ENCODE assay signal across 1 cellular context in the genomic region with DNA sequence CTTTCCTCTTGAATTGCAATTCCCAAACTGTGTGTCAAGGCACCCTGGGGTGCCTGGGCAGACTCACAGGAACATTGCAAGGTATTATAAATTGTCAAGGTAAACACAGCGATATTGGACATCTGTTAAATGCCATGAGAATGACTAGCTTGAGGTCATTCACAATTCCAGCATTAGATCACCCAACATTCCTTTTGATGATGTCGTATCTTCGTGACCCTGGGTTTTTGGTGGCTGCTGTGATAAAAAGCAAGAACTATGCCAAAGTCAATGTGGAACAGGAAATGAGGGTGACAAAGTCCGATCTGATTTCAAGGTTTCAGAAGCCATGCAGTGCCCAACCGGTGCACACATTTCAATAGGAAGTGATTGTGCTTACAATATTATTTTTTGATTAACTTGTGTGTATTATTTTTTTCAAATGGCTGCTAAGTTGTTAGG.
TF ChIP-seq lines count a peak whose summit lies in the region.

No MANE protein-coding gene starts in this region.

TF ChIP-seq in HEK293, 187 proteins besides CTCF, POLR2A, EP300 and RAD21 (continued from another document and continues in another):
- 0 out of 2 replicates have a peak, but pooled peaks have one; percentile 33 for TF ChIP-seq PATZ1 (tag by site-specific recombination; IDR thresholded peaks at IDR 0.05)
- TF ChIP-seq ZBTB7A (tag by site-specific recombination; IDR thresholded peaks at IDR 0.05; ENCODE audit: low read depth) = 0 out of 2 replicates have a peak, but pooled peaks have one; percentile 21
- TF ChIP-seq ZNF202 (tag by site-specific recombination; IDR thresholded peaks at IDR 0.05; ENCODE audit: borderline replicate concordance) = no peak
- no peak for TF ChIP-seq ZNF354C (tag by site-specific recombination; IDR thresholded peaks at IDR 0.05; ENCODE audit: borderline replicate concordance, low read depth)
- no peak for TF ChIP-seq ZNF585B (tag by site-specific recombination; IDR thresholded peaks at IDR 0.05)
- TF ChIP-seq, protein P1, sequence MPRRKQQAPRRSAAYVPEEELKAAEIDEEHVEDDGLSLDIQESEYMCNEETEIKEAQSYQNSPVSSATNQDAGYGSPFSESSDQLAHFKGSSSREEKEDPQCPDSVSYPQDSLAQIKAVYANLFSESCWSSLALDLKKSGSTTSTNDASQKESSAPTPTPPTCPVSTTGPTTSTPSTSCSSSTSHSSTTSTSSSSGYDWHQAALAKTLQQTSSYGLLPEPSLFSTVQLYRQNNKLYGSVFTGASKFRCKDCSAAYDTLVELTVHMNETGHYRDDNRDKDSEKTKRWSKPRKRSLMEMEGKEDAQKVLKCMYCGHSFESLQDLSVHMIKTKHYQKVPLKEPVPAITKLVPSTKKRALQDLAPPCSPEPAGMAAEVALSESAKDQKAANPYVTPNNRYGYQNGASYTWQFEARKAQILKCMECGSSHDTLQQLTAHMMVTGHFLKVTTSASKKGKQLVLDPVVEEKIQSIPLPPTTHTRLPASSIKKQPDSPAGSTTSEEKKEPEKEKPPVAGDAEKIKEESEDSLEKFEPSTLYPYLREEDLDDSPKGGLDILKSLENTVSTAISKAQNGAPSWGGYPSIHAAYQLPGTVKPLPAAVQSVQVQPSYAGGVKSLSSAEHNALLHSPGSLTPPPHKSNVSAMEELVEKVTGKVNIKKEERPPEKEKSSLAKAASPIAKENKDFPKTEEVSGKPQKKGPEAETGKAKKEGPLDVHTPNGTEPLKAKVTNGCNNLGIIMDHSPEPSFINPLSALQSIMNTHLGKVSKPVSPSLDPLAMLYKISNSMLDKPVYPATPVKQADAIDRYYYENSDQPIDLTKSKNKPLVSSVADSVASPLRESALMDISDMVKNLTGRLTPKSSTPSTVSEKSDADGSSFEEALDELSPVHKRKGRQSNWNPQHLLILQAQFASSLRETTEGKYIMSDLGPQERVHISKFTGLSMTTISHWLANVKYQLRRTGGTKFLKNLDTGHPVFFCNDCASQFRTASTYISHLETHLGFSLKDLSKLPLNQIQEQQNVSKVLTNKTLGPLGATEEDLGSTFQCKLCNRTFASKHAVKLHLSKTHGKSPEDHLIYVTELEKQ (tag by site-specific recombination; IDR thresholded peaks at IDR 0.05; ENCODE audit: borderline replicate concordance) = peak; percentile 95
- no peak for TF ChIP-seq ZNF169 (tag by site-specific recombination; IDR thresholded peaks at IDR 0.05)
- no peak for TF ChIP-seq ZFP41 (tag by site-specific recombination; IDR thresholded peaks at IDR 0.05; ENCODE audit: borderline replicate concordance)
- TF ChIP-seq ZNF366 (tag by site-specific recombination; conservative IDR thresholded peaks at IDR 0.05) = peak; percentile 82
- peak; percentile 64; the same call in 1 of the 2 replicates for TF ChIP-seq ZFP69B (tag by site-specific recombination; IDR thresholded peaks at IDR 0.05)
- TF ChIP-seq, protein P2, sequence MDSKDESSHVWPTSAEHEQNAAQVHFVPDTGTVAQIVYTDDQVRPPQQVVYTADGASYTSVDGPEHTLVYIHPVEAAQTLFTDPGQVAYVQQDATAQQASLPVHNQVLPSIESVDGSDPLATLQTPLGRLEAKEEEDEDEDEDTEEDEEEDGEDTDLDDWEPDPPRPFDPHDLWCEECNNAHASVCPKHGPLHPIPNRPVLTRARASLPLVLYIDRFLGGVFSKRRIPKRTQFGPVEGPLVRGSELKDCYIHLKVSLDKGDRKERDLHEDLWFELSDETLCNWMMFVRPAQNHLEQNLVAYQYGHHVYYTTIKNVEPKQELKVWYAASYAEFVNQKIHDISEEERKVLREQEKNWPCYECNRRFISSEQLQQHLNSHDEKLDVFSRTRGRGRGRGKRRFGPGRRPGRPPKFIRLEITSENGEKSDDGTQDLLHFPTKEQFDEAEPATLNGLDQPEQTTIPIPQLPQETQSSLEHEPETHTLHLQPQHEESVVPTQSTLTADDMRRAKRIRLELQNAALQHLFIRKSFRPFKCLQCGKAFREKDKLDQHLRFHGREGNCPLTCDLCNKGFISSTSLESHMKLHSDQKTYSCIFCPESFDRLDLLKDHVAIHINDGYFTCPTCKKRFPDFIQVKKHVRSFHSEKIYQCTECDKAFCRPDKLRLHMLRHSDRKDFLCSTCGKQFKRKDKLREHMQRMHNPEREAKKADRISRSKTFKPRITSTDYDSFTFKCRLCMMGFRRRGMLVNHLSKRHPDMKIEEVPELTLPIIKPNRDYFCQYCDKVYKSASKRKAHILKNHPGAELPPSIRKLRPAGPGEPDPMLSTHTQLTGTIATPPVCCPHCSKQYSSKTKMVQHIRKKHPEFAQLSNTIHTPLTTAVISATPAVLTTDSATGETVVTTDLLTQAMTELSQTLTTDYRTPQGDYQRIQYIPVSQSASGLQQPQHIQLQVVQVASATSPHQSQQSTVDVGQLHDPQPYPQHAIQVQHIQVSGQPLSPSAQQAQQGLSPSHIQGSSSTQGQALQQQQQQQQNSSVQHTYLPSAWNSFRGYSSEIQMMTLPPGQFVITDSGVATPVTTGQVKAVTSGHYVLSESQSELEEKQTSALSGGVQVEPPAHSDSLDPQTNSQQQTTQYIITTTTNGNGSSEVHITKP (tag by site-specific recombination; IDR thresholded peaks at IDR 0.05) = peak; percentile 67
- TF ChIP-seq ZXDB (tag by site-specific recombination; IDR thresholded peaks at IDR 0.05) = peak; percentile 81
- TF ChIP-seq, protein P3, sequence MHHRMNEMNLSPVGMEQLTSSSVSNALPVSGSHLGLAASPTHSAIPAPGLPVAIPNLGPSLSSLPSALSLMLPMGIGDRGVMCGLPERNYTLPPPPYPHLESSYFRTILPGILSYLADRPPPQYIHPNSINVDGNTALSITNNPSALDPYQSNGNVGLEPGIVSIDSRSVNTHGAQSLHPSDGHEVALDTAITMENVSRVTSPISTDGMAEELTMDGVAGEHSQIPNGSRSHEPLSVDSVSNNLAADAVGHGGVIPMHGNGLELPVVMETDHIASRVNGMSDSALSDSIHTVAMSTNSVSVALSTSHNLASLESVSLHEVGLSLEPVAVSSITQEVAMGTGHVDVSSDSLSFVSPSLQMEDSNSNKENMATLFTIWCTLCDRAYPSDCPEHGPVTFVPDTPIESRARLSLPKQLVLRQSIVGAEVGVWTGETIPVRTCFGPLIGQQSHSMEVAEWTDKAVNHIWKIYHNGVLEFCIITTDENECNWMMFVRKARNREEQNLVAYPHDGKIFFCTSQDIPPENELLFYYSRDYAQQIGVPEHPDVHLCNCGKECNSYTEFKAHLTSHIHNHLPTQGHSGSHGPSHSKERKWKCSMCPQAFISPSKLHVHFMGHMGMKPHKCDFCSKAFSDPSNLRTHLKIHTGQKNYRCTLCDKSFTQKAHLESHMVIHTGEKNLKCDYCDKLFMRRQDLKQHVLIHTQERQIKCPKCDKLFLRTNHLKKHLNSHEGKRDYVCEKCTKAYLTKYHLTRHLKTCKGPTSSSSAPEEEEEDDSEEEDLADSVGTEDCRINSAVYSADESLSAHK (tag by site-specific recombination; IDR thresholded peaks at IDR 0.05) = no peak
- TF ChIP-seq, protein P4, sequence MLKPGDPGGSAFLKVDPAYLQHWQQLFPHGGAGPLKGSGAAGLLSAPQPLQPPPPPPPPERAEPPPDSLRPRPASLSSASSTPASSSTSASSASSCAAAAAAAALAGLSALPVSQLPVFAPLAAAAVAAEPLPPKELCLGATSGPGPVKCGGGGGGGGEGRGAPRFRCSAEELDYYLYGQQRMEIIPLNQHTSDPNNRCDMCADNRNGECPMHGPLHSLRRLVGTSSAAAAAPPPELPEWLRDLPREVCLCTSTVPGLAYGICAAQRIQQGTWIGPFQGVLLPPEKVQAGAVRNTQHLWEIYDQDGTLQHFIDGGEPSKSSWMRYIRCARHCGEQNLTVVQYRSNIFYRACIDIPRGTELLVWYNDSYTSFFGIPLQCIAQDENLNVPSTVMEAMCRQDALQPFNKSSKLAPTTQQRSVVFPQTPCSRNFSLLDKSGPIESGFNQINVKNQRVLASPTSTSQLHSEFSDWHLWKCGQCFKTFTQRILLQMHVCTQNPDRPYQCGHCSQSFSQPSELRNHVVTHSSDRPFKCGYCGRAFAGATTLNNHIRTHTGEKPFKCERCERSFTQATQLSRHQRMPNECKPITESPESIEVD (tag by site-specific recombination; IDR thresholded peaks at IDR 0.05) = 0 out of 2 replicates have a peak, but pooled peaks have one; percentile 29
- TF ChIP-seq ZNF677 (tag by site-specific recombination; IDR thresholded peaks at IDR 0.05) = no peak
- no peak for TF ChIP-seq KLF9 (tag by site-specific recombination; IDR thresholded peaks at IDR 0.05; ENCODE audit: low read depth)
- no peak for TF ChIP-seq ZNF2 (tag by site-specific recombination; IDR thresholded peaks at IDR 0.05)
- TF ChIP-seq ZSCAN16 (tag by site-specific recombination; IDR thresholded peaks at IDR 0.05) = no peak
- no peak for TF ChIP-seq ZNF624 (tag by site-specific recombination; IDR thresholded peaks at IDR 0.05)
- TF ChIP-seq ZNF404 (tag by site-specific recombination; IDR thresholded peaks at IDR 0.05) = no peak
- no peak for TF ChIP-seq ZNF133 (tag by site-specific recombination; IDR thresholded peaks at IDR 0.05)
- TF ChIP-seq, protein P5, sequence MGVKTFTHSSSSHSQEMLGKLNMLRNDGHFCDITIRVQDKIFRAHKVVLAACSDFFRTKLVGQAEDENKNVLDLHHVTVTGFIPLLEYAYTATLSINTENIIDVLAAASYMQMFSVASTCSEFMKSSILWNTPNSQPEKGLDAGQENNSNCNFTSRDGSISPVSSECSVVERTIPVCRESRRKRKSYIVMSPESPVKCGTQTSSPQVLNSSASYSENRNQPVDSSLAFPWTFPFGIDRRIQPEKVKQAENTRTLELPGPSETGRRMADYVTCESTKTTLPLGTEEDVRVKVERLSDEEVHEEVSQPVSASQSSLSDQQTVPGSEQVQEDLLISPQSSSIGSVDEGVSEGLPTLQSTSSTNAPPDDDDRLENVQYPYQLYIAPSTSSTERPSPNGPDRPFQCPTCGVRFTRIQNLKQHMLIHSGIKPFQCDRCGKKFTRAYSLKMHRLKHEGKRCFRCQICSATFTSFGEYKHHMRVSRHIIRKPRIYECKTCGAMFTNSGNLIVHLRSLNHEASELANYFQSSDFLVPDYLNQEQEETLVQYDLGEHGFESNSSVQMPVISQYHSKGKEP (tag by site-specific recombination; IDR thresholded peaks at IDR 0.05) = no peak
- TF ChIP-seq, protein P6, sequence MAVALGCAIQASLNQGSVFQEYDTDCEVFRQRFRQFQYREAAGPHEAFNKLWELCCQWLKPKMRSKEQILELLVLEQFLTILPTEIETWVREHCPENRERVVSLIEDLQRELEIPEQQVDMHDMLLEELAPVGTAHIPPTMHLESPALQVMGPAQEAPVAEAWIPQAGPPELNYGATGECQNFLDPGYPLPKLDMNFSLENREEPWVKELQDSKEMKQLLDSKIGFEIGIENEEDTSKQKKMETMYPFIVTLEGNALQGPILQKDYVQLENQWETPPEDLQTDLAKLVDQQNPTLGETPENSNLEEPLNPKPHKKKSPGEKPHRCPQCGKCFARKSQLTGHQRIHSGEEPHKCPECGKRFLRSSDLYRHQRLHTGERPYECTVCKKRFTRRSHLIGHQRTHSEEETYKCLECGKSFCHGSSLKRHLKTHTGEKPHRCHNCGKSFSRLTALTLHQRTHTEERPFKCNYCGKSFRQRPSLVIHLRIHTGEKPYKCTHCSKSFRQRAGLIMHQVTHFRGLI (tag by site-specific recombination; IDR thresholded peaks at IDR 0.05) = peak; percentile 70
- no peak for TF ChIP-seq ZNF658 (tag by site-specific recombination; IDR thresholded peaks at IDR 0.05)
- TF ChIP-seq, protein P7, sequence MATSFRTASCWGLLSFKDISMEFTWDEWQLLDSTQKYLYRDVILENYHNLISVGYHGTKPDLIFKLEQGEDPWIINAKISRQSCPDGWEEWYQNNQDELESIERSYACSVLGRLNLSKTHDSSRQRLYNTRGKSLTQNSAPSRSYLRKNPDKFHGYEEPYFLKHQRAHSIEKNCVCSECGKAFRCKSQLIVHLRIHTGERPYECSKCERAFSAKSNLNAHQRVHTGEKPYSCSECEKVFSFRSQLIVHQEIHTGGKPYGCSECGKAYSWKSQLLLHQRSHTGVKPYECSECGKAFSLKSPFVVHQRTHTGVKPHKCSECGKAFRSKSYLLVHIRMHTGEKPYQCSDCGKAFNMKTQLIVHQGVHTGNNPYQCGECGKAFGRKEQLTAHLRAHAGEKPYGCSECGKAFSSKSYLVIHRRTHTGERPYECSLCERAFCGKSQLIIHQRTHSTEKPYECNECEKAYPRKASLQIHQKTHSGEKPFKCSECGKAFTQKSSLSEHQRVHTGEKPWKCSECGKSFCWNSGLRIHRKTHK (tag by site-specific recombination; IDR thresholded peaks at IDR 0.05) = no peak
- TF ChIP-seq, protein P8, sequence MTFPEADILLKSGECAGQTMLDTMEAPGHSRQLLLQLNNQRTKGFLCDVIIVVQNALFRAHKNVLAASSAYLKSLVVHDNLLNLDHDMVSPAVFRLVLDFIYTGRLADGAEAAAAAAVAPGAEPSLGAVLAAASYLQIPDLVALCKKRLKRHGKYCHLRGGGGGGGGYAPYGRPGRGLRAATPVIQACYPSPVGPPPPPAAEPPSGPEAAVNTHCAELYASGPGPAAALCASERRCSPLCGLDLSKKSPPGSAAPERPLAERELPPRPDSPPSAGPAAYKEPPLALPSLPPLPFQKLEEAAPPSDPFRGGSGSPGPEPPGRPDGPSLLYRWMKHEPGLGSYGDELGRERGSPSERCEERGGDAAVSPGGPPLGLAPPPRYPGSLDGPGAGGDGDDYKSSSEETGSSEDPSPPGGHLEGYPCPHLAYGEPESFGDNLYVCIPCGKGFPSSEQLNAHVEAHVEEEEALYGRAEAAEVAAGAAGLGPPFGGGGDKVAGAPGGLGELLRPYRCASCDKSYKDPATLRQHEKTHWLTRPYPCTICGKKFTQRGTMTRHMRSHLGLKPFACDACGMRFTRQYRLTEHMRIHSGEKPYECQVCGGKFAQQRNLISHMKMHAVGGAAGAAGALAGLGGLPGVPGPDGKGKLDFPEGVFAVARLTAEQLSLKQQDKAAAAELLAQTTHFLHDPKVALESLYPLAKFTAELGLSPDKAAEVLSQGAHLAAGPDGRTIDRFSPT (tag by site-specific recombination; IDR thresholded peaks at IDR 0.05) = peak; percentile 33; the same call in 1 of the 2 replicates
- no peak for TF ChIP-seq ZNF266 (tag by site-specific recombination; IDR thresholded peaks at IDR 0.05; ENCODE audit: low read depth)
- TF ChIP-seq FEZF1 (tag by site-specific recombination; IDR thresholded peaks at IDR 0.05) = 0 out of 2 replicates have a peak, but pooled peaks have one; percentile 13
- TF ChIP-seq ZNF239 (tag by site-specific recombination; IDR thresholded peaks at IDR 0.05) = peak; percentile 47; the same call in 1 of the 2 replicates
- TF ChIP-seq KLF7 (tag by site-specific recombination; IDR thresholded peaks at IDR 0.05; ENCODE audit: borderline replicate concordance) = no peak
- no peak for TF ChIP-seq ZNF112 (tag by site-specific recombination; IDR thresholded peaks at IDR 0.05)
